ENCODE assay signal across 14 cellular contexts in the genomic region with DNA sequence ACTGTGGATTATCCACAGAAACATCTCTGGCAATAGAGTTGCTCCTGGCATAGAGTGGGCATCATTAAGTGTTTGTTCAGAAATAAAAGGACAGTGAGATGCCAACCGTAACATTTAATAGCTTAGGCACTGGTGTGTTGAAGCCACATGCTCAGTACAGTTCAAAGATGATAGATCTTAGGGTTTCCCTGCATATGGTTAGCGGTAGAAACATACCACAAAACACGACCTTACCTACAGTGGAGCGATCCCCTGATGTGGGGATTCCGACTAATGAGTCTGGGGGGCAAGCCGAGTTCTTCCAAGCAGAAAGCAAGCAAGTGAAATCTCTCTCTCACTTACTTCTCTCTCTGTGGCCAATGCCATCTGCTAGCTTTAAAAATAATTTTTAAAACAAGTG.
DNase-seq lines count a peak whose midpoint lies in the region; ATAC-seq lines count a peak whose summit lies in the region.
"Had no signal": no experiment of that assay in that cellular context is flagged by ENCODE, and none has a peak within 500 bp of the region (broad histone marks: within the 10 kb centered on the region; RNA-seq: fewer than 3 reads in every experiment).

No MANE protein-coding gene starts in this region.

- peaks cover 30% of the 10 kb centered on the region for H3K4me1 Mint-ChIP-seq in activated naive CD8-positive, alpha-beta T cell treated with anti-CD3 and anti-CD28 coated beads, Interleukin-2, amount 50 U/mL, for 24 hours
- H3K4me1 Mint-ChIP-seq in stimulated activated naive B cell treated with anti-CD40 and anti-IgM and Interleukin-4, amounts not matched to agents 10 μg/mL and 1 μg/mL and 100 μg/mL, for 72 hours, result peaks cover 5 to 8% of the 10 kb centered on the region in 2 donors

- no peaks in the 10 kb centered on the region for H3K27me3 Mint-ChIP-seq in activated naive CD8-positive, alpha-beta T cell treated with anti-CD3 and anti-CD28 coated beads, Interleukin-2, amount 50 U/mL, for 24 hours
- H3K27me3 Mint-ChIP-seq in stimulated activated naive B cell treated with anti-CD40 and anti-IgM and Interleukin-4, amounts not matched to agents 10 μg/mL and 1 μg/mL and 100 μg/mL, for 72 hours, result no peaks in the 10 kb centered on the region
- H3K27me3 Mint-ChIP-seq: CD4-positive, alpha-beta T cell had no signal

- peaks cover 25% of the 10 kb centered on the region for H3K36me3 Mint-ChIP-seq in activated naive CD8-positive, alpha-beta T cell treated with anti-CD3 and anti-CD28 coated beads, Interleukin-2, amount 50 U/mL, for 24 hours (ENCODE audit: low read depth)
- H3K36me3 Mint-ChIP-seq in stimulated activated naive B cell treated with anti-CD40 and anti-IgM and Interleukin-4, amounts not matched to agents 10 μg/mL and 1 μg/mL and 100 μg/mL, for 72 hours, result peaks cover 28 to 31% of the 10 kb centered on the region in 2 donors

- H3K4me3 Mint-ChIP-seq in activated naive CD8-positive, alpha-beta T cell treated with anti-CD3 and anti-CD28 coated beads, Interleukin-2, amount 50 U/mL, for 24 hours, result no peak overlapping the region
- H3K4me3 Mint-ChIP-seq in stimulated activated naive B cell treated with anti-CD40 and anti-IgM and Interleukin-4, amounts not matched to agents 10 μg/mL and 1 μg/mL and 100 μg/mL, for 72 hours, result no peak overlapping the region
- H3K4me3 Mint-ChIP-seq: CD4-positive, alpha-beta T cell; H9 had no signal

- peak overlapping the region; percentile 86 for H3K27ac Mint-ChIP-seq in activated naive CD8-positive, alpha-beta T cell treated with anti-CD3 and anti-CD28 coated beads, Interleukin-2, amount 50 U/mL, for 24 hours
- H3K27ac Mint-ChIP-seq in stimulated activated naive B cell treated with anti-CD40 and anti-IgM and Interleukin-4, amounts not matched to agents 10 μg/mL and 1 μg/mL and 100 μg/mL, for 72 hours, result peak overlapping the region; percentile 73
- H3K27ac Mint-ChIP-seq: CD4-positive, alpha-beta T cell had no signal

- no peak overlapping the region for H3K4me3 ChIP-seq in BLaER1 treated with 17β-estradiol and CSF1 and Interleukin-3, amounts not matched to agents 10 nM and 100 nM

- no peak overlapping the region for H3K27ac ChIP-seq in BLaER1 treated with 17β-estradiol and CSF1 and Interleukin-3, amounts not matched to agents 10 nM and 100 nM
- H3K27ac ChIP-seq: 22Rv1 had no signal

- peak; percentile 54 for DNase-seq in NCI-H2029 treated with DMSO at 0.1 percent for 48 hours (lab: John Stamatoyannopoulos, UW)
- no peak for DNase-seq in NCI-H2029 (lab: John Stamatoyannopoulos, UW)
- DNase-seq in activated naive CD8-positive, alpha-beta T cell treated with anti-CD3 and anti-CD28 coated beads, Interleukin-2, amount 50 U/mL, for 24 hours, result no peak
- no peak for DNase-seq in stimulated activated naive B cell treated with anti-CD40 and anti-IgM and Interleukin-4, amounts not matched to agents 10 μg/mL and 1 μg/mL and 100 μg/mL, for 72 hours
- no peak for DNase-seq in central memory CD4-positive, alpha-beta T cell
- DNase-seq in midbrain (lab: John Stamatoyannopoulos, UW), result no peak
- DNase-seq: C1 segment of cervical spinal cord; Calu3; CD4-positive, alpha-beta T cell; DMS 273 treated with DMSO at 0.1 percent for 48 hours; GOT3; H9 had no signal

- H3K9me3 ChIP-seq in BLaER1 treated with 17β-estradiol and CSF1 and Interleukin-3, amounts not matched to agents 10 nM and 100 nM (replicated peaks in 1 of 11), result no peaks in the 10 kb centered on the region

- ATAC-seq in activated naive CD8-positive, alpha-beta T cell treated with anti-CD3 and anti-CD28 coated beads, Interleukin-2, amount 50 U/mL, for 24 hours, result no peak
- ATAC-seq in stimulated activated naive B cell treated with anti-CD40 and anti-IgM and Interleukin-4, amounts not matched to agents 10 μg/mL and 1 μg/mL and 100 μg/mL, for 72 hours (replicated peaks), result peak; percentile 63 to 87

- peaks cover 0 to 100% (median 5%) of the 10 kb centered on the region in 11 experiments; a peak in 9 of 22 replicates for H3K36me3 ChIP-seq in BLaER1 treated with 17β-estradiol and CSF1 and Interleukin-3, amounts not matched to agents 10 nM and 100 nM

- H3K9me3 Mint-ChIP-seq in activated naive CD8-positive, alpha-beta T cell treated with anti-CD3 and anti-CD28 coated beads, Interleukin-2, amount 50 U/mL, for 24 hours, result no peaks in the 10 kb centered on the region
- no peaks in the 10 kb centered on the region for H3K9me3 Mint-ChIP-seq in stimulated activated naive B cell treated with anti-CD40 and anti-IgM and Interleukin-4, amounts not matched to agents 10 μg/mL and 1 μg/mL and 100 μg/mL, for 72 hours
- H3K9me3 Mint-ChIP-seq: CD4-positive, alpha-beta T cell; H9 had no signal

- peak overlapping the region in 6 of 11 experiments; percentile 21 to 55 (median 36); a peak in 9 of 22 replicates for H3K4me2 ChIP-seq in BLaER1 treated with 17β-estradiol and CSF1 and Interleukin-3, amounts not matched to agents 10 nM and 100 nM

- peaks cover 0 to 22% (median 0%) of the 10 kb centered on the region in 11 experiments; a peak in 5 of 22 replicates for H4K20me1 ChIP-seq in BLaER1 treated with 17β-estradiol and CSF1 and Interleukin-3, amounts not matched to agents 10 nM and 100 nM

- H3K27me3 ChIP-seq in BLaER1 treated with 17β-estradiol and CSF1 and Interleukin-3, amounts not matched to agents 10 nM and 100 nM, result no peaks in the 10 kb centered on the region

- H3K4me1 ChIP-seq in BLaER1 treated with 17β-estradiol and CSF1 and Interleukin-3, amounts not matched to agents 10 nM and 100 nM, result peaks cover 0 to 32% (median 18%) of the 10 kb centered on the region in 10 experiments; a peak in 10 of 20 replicates

- no peak overlapping the region for H3K9ac ChIP-seq in BLaER1 treated with 17β-estradiol and CSF1 and Interleukin-3, amounts not matched to agents 10 nM and 100 nM
